In genomic region chr2:216477283-216478035, GRCh38 we compare ENCODE assay signal across 19 cellular contexts. TPM values are rescaled to one million over a fixed set of nuclear protein-coding genes. Genes with fewer than 3 reads are reported as not detected.
A peak's percentile ranks its signal among the peaks of the same experiment; 100 is the strongest.
DNase-seq lines count a peak whose midpoint lies in the region; ATAC-seq, FAIRE-seq and TF ChIP-seq lines count a peak whose summit lies in the region.
"Had no signal": no experiment of that assay in that cellular context is flagged by ENCODE, and none has a peak within 500 bp of the region (broad histone marks: within the 10 kb centered on the region; RNA-seq: fewer than 3 reads in every experiment).

No MANE protein-coding gene starts in this region.

- peak overlapping the region; percentile 58 for H3K9ac ChIP-seq in Loucy (ENCODE audit: low read depth, low read length, poor library complexity, severe bottlenecking)
- no peak overlapping the region for H3K9ac ChIP-seq in keratinocyte (ENCODE audit: control insufficient read depth, extremely low read depth, insufficient read depth, low read length)

- peaks cover 6% of the 10 kb centered on the region; the same call in 1 of the 2 replicates for H3K79me2 ChIP-seq in Loucy (ENCODE audit: insufficient read depth, low read length)
- H3K79me2 ChIP-seq in keratinocyte (ENCODE audit: control insufficient read depth, insufficient read depth, low read length), result no peaks in the 10 kb centered on the region

- H4K20me1 ChIP-seq in Loucy (ENCODE audit: insufficient read depth, low read length, poor library complexity, severe bottlenecking), result no peaks in the 10 kb centered on the region
- no peaks in the 10 kb centered on the region for H4K20me1 ChIP-seq in keratinocyte (ENCODE audit: control insufficient read depth, extremely low read depth, insufficient read depth, low read length)

- no peaks in the 10 kb centered on the region for H3K9me2 ChIP-seq in Loucy (replicated peaks; ENCODE audit: low read depth, low read length)

- intact Hi-C loops in Right ventricle myocardium superior (cut with DNase I), result no loop called here

- FAIRE-seq in keratinocyte (lab: Jason Lieb, UNC), result no peak

- H3K4me1 ChIP-seq in Loucy (ENCODE audit: insufficient read depth, low read length, poor library complexity, severe bottlenecking) (peaks cover 62% of the 10 kb centered on the region), keratinocyte (ENCODE audit: control insufficient read depth, extremely low read depth, insufficient read depth, low read length) (peaks cover 18% of the 10 kb centered on the region)
- H3K4me1 ChIP-seq: esophagus squamous epithelium had no signal

- peak overlapping the region; percentile 39 for H3K27ac ChIP-seq in keratinocyte (ENCODE audit: control insufficient read depth, insufficient read depth, low read length)
- H3K27ac ChIP-seq: esophagus squamous epithelium, suprapubic skin had no signal

- DNase-seq in CD1c-positive myeloid dendritic cell (ENCODE audit: extremely low spot score), result peak; percentile 88
- DNase-seq in keratinocyte (ENCODE audit: low read depth, low spot score), result no peak
- no peak for DNase-seq in COLO668 (lab: John Stamatoyannopoulos, UW; ENCODE audit: unreplicated experiment)
- no peak for DNase-seq in Right ventricle myocardium superior
- DNase-seq in nucleus accumbens (lab: John Stamatoyannopoulos, UW), result no peak
- DNase-seq: activated CD4-positive, alpha-beta T cell treated with anti-CD3 and anti-CD28 coated beads, Interleukin-2, amount 50 U/mL, for 1 hour; activated T-cell treated with anti-CD3 and anti-CD28 coated beads, Interleukin-2, amount 50 U/mL, for 4 hours; esophagus squamous epithelium; naive B cell; NCI-H1417; NCI-H345; stimulated activated CD4-positive, alpha-beta T cell treated with anti-CD3 and anti-CD28 coated beads, Interleukin-4, amount 100 ng/mL, for 24 hours; T-helper 9 cell had no signal

- H3K27me3 ChIP-seq in Loucy (ENCODE audit: insufficient read depth, low read length, poor library complexity, severe bottlenecking) (no peaks in the 10 kb centered on the region), keratinocyte (ENCODE audit: control insufficient read depth, extremely low read depth, insufficient read depth, low read length) (no peaks in the 10 kb centered on the region)
- H3K27me3 ChIP-seq: esophagus squamous epithelium, suprapubic skin had no signal

- H3K36me3 ChIP-seq in Loucy (ENCODE audit: insufficient read depth, low read length) (peaks cover 13% of the 10 kb centered on the region; the same call in 1 of the 2 replicates), keratinocyte (ENCODE audit: control insufficient read depth in 2 of 2, extremely low read depth in 1 of 2, insufficient read depth in 2 of 2, low read length in 2 of 2) (peaks cover 11 to 15% of the 10 kb centered on the region in 2 experiments)

- H3K4me2 ChIP-seq in Loucy (ENCODE audit: low read depth, low read length, poor library complexity, severe bottlenecking), result peak overlapping the region; percentile 33
- peak overlapping the region; percentile 45 for H3K4me2 ChIP-seq in keratinocyte (ENCODE audit: control insufficient read depth, extremely low read depth, insufficient read depth, low read depth, low read length)

- no peaks in the 10 kb centered on the region for H3K9me1 ChIP-seq in keratinocyte (ENCODE audit: control insufficient read depth, extremely low read depth, insufficient read depth, low read length)

- dilution Hi-C loops in keratinocyte (cut with MboI; ENCODE audit: extremely low pct_ligation_motif_present, low sequenced_read_pairs), result no loop called here

- H3K4me3 ChIP-seq in Loucy (ENCODE audit: low read length, poor library complexity, severe bottlenecking), result no peak overlapping the region
- H3K4me3 ChIP-seq in keratinocyte (ENCODE audit: control insufficient read depth in 2 of 3, extremely low read depth in 1 of 3, insufficient read depth in 2 of 3, low read depth in 1 of 3, low read length in 3 of 3), result no peak overlapping the region
- H3K4me3 ChIP-seq: esophagus squamous epithelium, lung, suprapubic skin had no signal

- TF ChIP-seq CTCF in Loucy (conservative IDR thresholded peaks at IDR 0.05; ENCODE audit: low read length), result no peak
- no peak for TF ChIP-seq CTCF in keratinocyte (optimal IDR thresholded peaks at IDR 0.05 in 1 of 3, IDR thresholded peaks at IDR 0.05 in 1 of 3, conservative IDR thresholded peaks at IDR 0.05 in 1 of 3; ENCODE audit: extremely low read depth in 1 of 3, insufficient read depth in 2 of 3, low read length in 3 of 3)

- H3F3A ChIP-seq in Loucy (ENCODE audit: low read depth), result peaks cover 14% of the 10 kb centered on the region; the same call in 1 of the 2 replicates

- H3K9me3 ChIP-seq in Loucy (ENCODE audit: insufficient read depth, low read depth, low read length), result no peaks in the 10 kb centered on the region
- no peaks in the 10 kb centered on the region for H3K9me3 ChIP-seq in keratinocyte (ENCODE audit: control insufficient read depth, low read depth, low read length)
- H3K9me3 ChIP-seq: esophagus squamous epithelium, suprapubic skin had no signal

- H2AFZ ChIP-seq in Loucy (ENCODE audit: low read length), result no peak overlapping the region
- H2AFZ ChIP-seq in keratinocyte (ENCODE audit: control insufficient read depth, low read length), result no peak overlapping the region

- peak; percentile 18; the same call in 2 of the 3 replicates for ATAC-seq in SK-N-SH treated with all-trans-retinoic acid at 6 μM for 48 hours
- ATAC-seq in GM19395 (IDR thresholded peaks at IDR 0.05; ENCODE audit: unreplicated experiment), result no peak
- no peak for ATAC-seq in Right ventricle myocardium superior (ENCODE audit: poor library complexity)
- ATAC-seq: Right ventricle myocardium inferior had no signal

TF ChIP-seq in SK-N-SH treated with all-trans-retinoic acid at 6 μM for 48 hours, 23 proteins besides CTCF, POLR2A, EP300 and RAD21 (continues in another document):
- no peak for TF ChIP-seq CSDC2 (CRISPR knock-in tag; IDR thresholded peaks at IDR 0.05)
- TF ChIP-seq ZNF70 (CRISPR knock-in tag; IDR thresholded peaks at IDR 0.05), result no peak
- no peak for TF ChIP-seq OSR1 (CRISPR knock-in tag; IDR thresholded peaks at IDR 0.05)
- no peak for TF ChIP-seq ZNF8 (CRISPR knock-in tag; IDR thresholded peaks at IDR 0.05)
- no peak for TF ChIP-seq GLIS3 (CRISPR knock-in tag; IDR thresholded peaks at IDR 0.05)
- TF ChIP-seq CSRNP3 (CRISPR knock-in tag; IDR thresholded peaks at IDR 0.05), result no peak
- TF ChIP-seq ARNTL (CRISPR knock-in tag; IDR thresholded peaks at IDR 0.05; ENCODE audit: borderline replicate concordance, low read depth), result no peak
- no peak for TF ChIP-seq PATZ1 (CRISPR knock-in tag; IDR thresholded peaks at IDR 0.05; ENCODE audit: borderline replicate concordance)

RNA-seq across cellular contexts. Expression of gene RPL37A, which starts 21.2 kb away (rescaled TPM):
- 1,858 to 4,257 TPM (median 3,899 TPM) in 3 replicates for polyA plus RNA-seq in keratinocyte
- polyA plus RNA-seq in keratinocyte (2011; ENCODE audit: low read depth), result 4,600 TPM
- 2,058 and 2,504 TPM in 2 replicates for polyA plus RNA-seq in keratinocyte (2011; cell fraction: cytosol; rRNA removed)
- polyA plus RNA-seq in keratinocyte (2011; cell fraction: nucleus; rRNA removed), result 771 and 780 TPM in 2 replicates
- 4,782 and 6,727 TPM in 2 replicates for polyA plus RNA-seq in keratinocyte (2012; ENCODE audit: low replicate concordance)
- polyA minus RNA-seq in keratinocyte, result 404 to 934 TPM (median 861 TPM) in 3 replicates
- polyA minus RNA-seq in keratinocyte (2011; cell fraction: cytosol; rRNA and poly(A)+ RNA removed), result 1,907 TPM
- 202 and 323 TPM in 2 replicates for polyA minus RNA-seq in keratinocyte (2011; cell fraction: nucleus; rRNA and poly(A)+ RNA removed)
- total RNA-seq in Right ventricle myocardium superior, result 1,979 TPM
